Comparison of ENCODE assay signal across 20 cellular contexts in genomic region chr10:87613766-87614165, GRCh38.
"Had no signal": no experiment of that assay in that cellular context is flagged by ENCODE, and none has a peak within 500 bp of the region (broad histone marks: within the 10 kb centered on the region; RNA-seq: fewer than 3 reads in every experiment).

No MANE protein-coding gene starts in this region.

- H3K36me3 ChIP-seq: esophagus muscularis mucosa, heart right ventricle, neutrophil, sigmoid colon, stomach, thoracic aorta, transverse colon had no signal

- H3K4me3 ChIP-seq: esophagus muscularis mucosa, heart right ventricle, mucosa of descending colon, sigmoid colon, skin epidermis, stomach, thoracic aorta, transverse colon had no signal

- H3K4me1 ChIP-seq: esophagus muscularis mucosa, heart right ventricle, sigmoid colon had no signal

- ATAC-seq: heart right ventricle; left lobe of liver; mucosa of descending colon; naive thymus-derived CD8-positive, alpha-beta T cell had no signal

- H3K27ac ChIP-seq: epithelial cell of prostate, esophagus muscularis mucosa, heart right ventricle, neutrophil, sigmoid colon, skin epidermis, stomach, thoracic aorta, transverse colon had no signal

- H3K27me3 ChIP-seq: esophagus muscularis mucosa, neutrophil, sigmoid colon, stomach, transverse colon had no signal

- DNase-seq: cortex of kidney; effector memory CD4-positive, alpha-beta T cell; heart right ventricle; hypothalamus; islet precursor cell; mammary epithelial cell; mucosa of descending colon; naive thymus-derived CD8-positive, alpha-beta T cell; posterior cingulate gyrus; sigmoid colon; stimulated activated naive CD4-positive, alpha-beta T cell; stomach; substantia nigra; transverse colon had no signal

- H3K9me3 ChIP-seq: esophagus muscularis mucosa, mucosa of descending colon, neutrophil, sigmoid colon, stomach, thoracic aorta, transverse colon had no signal
